In genomic region chr4:184263910-184264732, GRCh38 we compare ENCODE assay signal across 1 cellular context.
TF ChIP-seq lines count a peak whose summit lies in the region.

No MANE protein-coding gene starts in this region.

TF ChIP-seq in GM12878, 131 proteins besides CTCF, POLR2A, EP300 and RAD21 (continued from another document and continues in another):
- TF ChIP-seq BCLAF1 (IDR thresholded peaks at IDR 0.05) (no peak), CBX3 (IDR thresholded peaks at IDR 0.05; ENCODE audit: borderline replicate concordance, low read depth) (no peak), BCL3 (IDR thresholded peaks at IDR 0.05; ENCODE audit: borderline replicate concordance, insufficient read depth, low read depth, low read length, poor library complexity, severe bottlenecking) (no peak), KDM1A (IDR thresholded peaks at IDR 0.05; ENCODE audit: borderline replicate concordance) (no peak), ZNF384 (IDR thresholded peaks at IDR 0.05; ENCODE audit: borderline replicate concordance, low read depth, low read length) (no peak), HCFC1 (IDR thresholded peaks at IDR 0.05; ENCODE audit: low read length) (no peak), MTA2 (IDR thresholded peaks at IDR 0.05; ENCODE audit: low read depth) (no peak), RB1 (IDR thresholded peaks at IDR 0.05; ENCODE audit: borderline replicate concordance) (no peak), ZBTB11 (CRISPR knock-in tag; IDR thresholded peaks at IDR 0.05) (no peak), CHD1 (IDR thresholded peaks at IDR 0.05; ENCODE audit: low read depth, low read length) (no peak), POLR2AphosphoS2 (IDR thresholded peaks at IDR 0.05; ENCODE audit: low read depth, low read length) (no peak), CBFB (IDR thresholded peaks at IDR 0.05; ENCODE audit: low read depth) (0 out of 2 replicates have a peak, but pooled peaks have one; percentile 44), JUND (IDR thresholded peaks at IDR 0.05; ENCODE audit: low read depth, low read length) (no peak), CEBPB (IDR thresholded peaks at IDR 0.05; ENCODE audit: borderline replicate concordance in 1 of 2, low read depth in 2 of 2, low read length in 2 of 2) (no peak), RAD51 (IDR thresholded peaks at IDR 0.05) (no peak), YBX1 (IDR thresholded peaks at IDR 0.05) (no peak), EED (IDR thresholded peaks at IDR 0.05; ENCODE audit: low read depth) (peak; percentile 62), LARP7 (IDR thresholded peaks at IDR 0.05) (no peak), MYC (IDR thresholded peaks at IDR 0.05; ENCODE audit: insufficient read depth, insufficient read length, insufficient replicate concordance, low read length, severe bottlenecking) (no peak), MXI1 (IDR thresholded peaks at IDR 0.05; ENCODE audit: low read depth, low read length) (peak; percentile 63), MEF2A (IDR thresholded peaks at IDR 0.05; ENCODE audit: insufficient read depth, low read depth, low read length) (peak; percentile 50; the same call in 1 of the 2 replicates), RELB (IDR thresholded peaks at IDR 0.05; ENCODE audit: low read depth) (peak; percentile 41; the same call in 1 of the 2 replicates), SREBF1 (IDR thresholded peaks at IDR 0.05; ENCODE audit: low read length) (no peak), JUNB (IDR thresholded peaks at IDR 0.05) (no peak), ZNF24 (IDR thresholded peaks at IDR 0.05) (peak; percentile 42; the same call in 1 of the 2 replicates), CEBPZ (IDR thresholded peaks at IDR 0.05; ENCODE audit: low read depth, low read length) (no peak), PAX8 (IDR thresholded peaks at IDR 0.05) (peak; percentile 56; the same call in 1 of the 2 replicates), MTA3 (IDR thresholded peaks at IDR 0.05; ENCODE audit: borderline replicate concordance, low read length) (0 out of 2 replicates have a peak, but pooled peaks have one; percentile 35), MYB (IDR thresholded peaks at IDR 0.05; ENCODE audit: borderline replicate concordance, low read depth, low read length) (no peak), CREM (IDR thresholded peaks at IDR 0.05; ENCODE audit: low read depth) (no peak), E2F8 (IDR thresholded peaks at IDR 0.05; ENCODE audit: low read depth, partially characterized antibody) (no peak), ZNF687 (IDR thresholded peaks at IDR 0.05) (peak; percentile 46), BRCA1 (IDR thresholded peaks at IDR 0.05; ENCODE audit: low read depth, low read length) (no peak), NBN (IDR thresholded peaks at IDR 0.05) (peak; percentile 26; the same call in 1 of the 2 replicates), NKRF (conservative IDR thresholded peaks at IDR 0.05) (no peak), ESRRA (IDR thresholded peaks at IDR 0.05; ENCODE audit: low read length) (no peak), NFYA (IDR thresholded peaks at IDR 0.05; ENCODE audit: borderline replicate concordance, low read depth, low read length) (no peak), YY1 (IDR thresholded peaks at IDR 0.05; ENCODE audit: low read depth, low read length) (peak; percentile 90), STAT1 (conservative IDR thresholded peaks at IDR 0.05) (no peak), RUNX3 (IDR thresholded peaks at IDR 0.05; ENCODE audit: low read length) (peak; percentile 62)
